In the genomic region with DNA sequence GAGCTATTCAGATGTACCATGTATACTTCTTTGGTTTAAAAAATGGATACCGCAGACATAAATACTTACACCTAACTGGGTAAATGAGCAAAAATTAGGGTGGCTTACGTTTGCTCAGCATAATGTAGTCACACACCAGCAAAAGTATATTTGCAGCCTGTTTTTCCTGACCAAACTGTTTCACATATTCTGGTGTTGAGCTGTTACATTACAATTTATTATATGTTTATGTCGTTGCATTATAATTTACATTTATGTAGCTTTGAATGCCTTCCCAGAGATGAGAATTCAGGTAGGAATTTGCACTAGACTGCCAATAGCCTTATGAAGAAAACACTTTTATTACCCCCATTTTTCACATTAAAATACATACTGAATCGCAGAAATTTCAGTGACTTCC, we compare ENCODE assay signal across 25 cellular contexts.
"Had no signal": no experiment of that assay in that cellular context is flagged by ENCODE, and none has a peak within 500 bp of the region (broad histone marks: within the 10 kb centered on the region; RNA-seq: fewer than 3 reads in every experiment).

No MANE protein-coding gene starts in this region.

- H3K9me3 Mint-ChIP-seq: activated CD4-positive, alpha-beta memory T cell treated with anti-CD3 and anti-CD28 coated beads, Interleukin-2, amount 10 ng/mL, durations not matched to agents 7 days and 5 days; activated CD4-positive, alpha-beta T cell treated with anti-CD3 and anti-CD28 coated beads, Interleukin-2, amount 10 ng/mL, durations not matched to agents 24 days and 14 days; activated naive CD4-positive, alpha-beta T cell treated with anti-CD3 and anti-CD28 coated beads, Interleukin-2, amount 10 ng/mL, durations not matched to agents 7 days and 5 days; activated naive CD4-positive, alpha-beta T cell treated with anti-CD3 and anti-CD28 coated beads, Interleukin-2, amount 50 U/mL, for 72 hours; activated T-cell treated with anti-CD3 and anti-CD28 coated beads, Interleukin-2, amount 50 U/mL, for 24 hours; activated T-cell treated with anti-CD3 and anti-CD28 coated beads, Interleukin-2, amount 50 U/mL, for 72 hours; effector memory CD8-positive, alpha-beta T cell had no signal

- H3K27me3 ChIP-seq: body of pancreas, esophagus muscularis mucosa had no signal

- H3K36me3 ChIP-seq: esophagus muscularis mucosa had no signal

- H3K4me1 ChIP-seq: body of pancreas, esophagus muscularis mucosa had no signal

- H3K36me3 Mint-ChIP-seq: activated naive CD4-positive, alpha-beta T cell treated with anti-CD3 and anti-CD28 coated beads, Interleukin-2, amount 10 ng/mL, durations not matched to agents 7 days and 5 days; activated naive CD4-positive, alpha-beta T cell treated with anti-CD3 and anti-CD28 coated beads, Interleukin-2, amount 50 U/mL, for 72 hours had no signal

- H3K27ac Mint-ChIP-seq: activated CD4-positive, alpha-beta memory T cell treated with anti-CD3 and anti-CD28 coated beads, Interleukin-2, amount 10 ng/mL, durations not matched to agents 7 days and 5 days; activated CD4-positive, alpha-beta T cell treated with anti-CD3 and anti-CD28 coated beads for 36 hours; activated CD4-positive, alpha-beta T cell treated with anti-CD3 and anti-CD28 coated beads, Interleukin-2, amount 10 ng/mL, durations not matched to agents 24 days and 14 days; activated naive CD4-positive, alpha-beta T cell treated with anti-CD3 and anti-CD28 coated beads, Interleukin-2, amount 10 ng/mL, durations not matched to agents 7 days and 5 days; activated naive CD4-positive, alpha-beta T cell treated with anti-CD3 and anti-CD28 coated beads, Interleukin-2, amount 50 U/mL, for 72 hours; activated T-cell treated with anti-CD3 and anti-CD28 coated beads, Interleukin-2, amount 50 U/mL, for 24 hours; activated T-cell treated with anti-CD3 and anti-CD28 coated beads, Interleukin-2, amount 50 U/mL, for 72 hours had no signal

- H3K4me3 ChIP-seq: body of pancreas, esophagus muscularis mucosa had no signal

- H3K9me3 ChIP-seq: body of pancreas, esophagus muscularis mucosa had no signal

- ATAC-seq: activated CD4-positive, alpha-beta T cell treated with anti-CD3 and anti-CD28 coated beads for 36 hours; activated naive CD4-positive, alpha-beta T cell treated with anti-CD3 and anti-CD28 coated beads, Interleukin-2, amount 50 U/mL, for 72 hours; activated T-cell treated with anti-CD3 and anti-CD28 coated beads, Interleukin-2, amount 50 U/mL, for 72 hours; body of pancreas; effector memory CD8-positive, alpha-beta T cell had no signal

- DNase-seq: activated CD4-positive, alpha-beta memory T cell treated with anti-CD3 and anti-CD28 coated beads, Interleukin-2, amount 10 ng/mL, durations not matched to agents 7 days and 5 days; activated CD4-positive, alpha-beta T cell treated with anti-CD3 and anti-CD28 coated beads for 36 hours; activated CD4-positive, alpha-beta T cell treated with anti-CD3 and anti-CD28 coated beads, Interleukin-2, amount 10 ng/mL, durations not matched to agents 24 days and 14 days; activated CD4-positive, CD25-positive, alpha-beta regulatory T cell; activated CD4-positive, CD25-positive, alpha-beta regulatory T cell treated with anti-CD3 and anti-CD28 coated beads, Interleukin-2, amount 50 U/mL, for 72 hours; activated CD8-positive, alpha-beta memory T cell treated with anti-CD3 and anti-CD28 coated beads, Interleukin-2, amount 50 U/mL, for 48 hours; activated gamma-delta T cell; activated naive CD4-positive, alpha-beta T cell; activated naive CD4-positive, alpha-beta T cell treated with anti-CD3 and anti-CD28 coated beads, Interleukin-2, amount 10 ng/mL, durations not matched to agents 7 days and 5 days; activated T-cell treated with anti-CD3 and anti-CD28 coated beads for 4 hours; activated T-cell treated with anti-CD3 and anti-CD28 coated beads, Interleukin-2, amount 50 U/mL, for 24 hours; activated T-cell treated with anti-CD3 and anti-CD28 coated beads, Interleukin-2, amount 50 U/mL, for 72 hours; amniotic stem cell; anterior cingulate cortex; body of pancreas; caudate nucleus; cortex of kidney; dermis blood vessel endothelial cell; effector CD4-positive, alpha-beta T cell; effector memory CD8-positive, alpha-beta T cell; erythroblast; head of caudate nucleus; T-helper 2 cell had no signal

- H3K4me3 Mint-ChIP-seq: activated CD4-positive, alpha-beta memory T cell treated with anti-CD3 and anti-CD28 coated beads, Interleukin-2, amount 10 ng/mL, durations not matched to agents 7 days and 5 days; activated CD4-positive, alpha-beta T cell treated with anti-CD3 and anti-CD28 coated beads for 36 hours; activated CD4-positive, alpha-beta T cell treated with anti-CD3 and anti-CD28 coated beads, Interleukin-2, amount 10 ng/mL, durations not matched to agents 24 days and 14 days; activated naive CD4-positive, alpha-beta T cell treated with anti-CD3 and anti-CD28 coated beads, Interleukin-2, amount 10 ng/mL, durations not matched to agents 7 days and 5 days; activated T-cell treated with anti-CD3 and anti-CD28 coated beads, Interleukin-2, amount 50 U/mL, for 24 hours; activated T-cell treated with anti-CD3 and anti-CD28 coated beads, Interleukin-2, amount 50 U/mL, for 72 hours; effector memory CD8-positive, alpha-beta T cell had no signal

- H3K27ac ChIP-seq: body of pancreas, esophagus muscularis mucosa had no signal

- H3K4me1 Mint-ChIP-seq: activated CD4-positive, alpha-beta memory T cell treated with anti-CD3 and anti-CD28 coated beads, Interleukin-2, amount 10 ng/mL, durations not matched to agents 7 days and 5 days; activated CD4-positive, alpha-beta T cell treated with anti-CD3 and anti-CD28 coated beads for 36 hours; activated CD4-positive, alpha-beta T cell treated with anti-CD3 and anti-CD28 coated beads, Interleukin-2, amount 10 ng/mL, durations not matched to agents 24 days and 14 days; activated naive CD4-positive, alpha-beta T cell treated with anti-CD3 and anti-CD28 coated beads, Interleukin-2, amount 10 ng/mL, durations not matched to agents 7 days and 5 days had no signal
